In genomic region chr17:59954856-59955255, GRCh38 we compare ENCODE assay signal across 18 cellular contexts. TPM values are rescaled to one million over a fixed set of nuclear protein-coding genes. Genes with fewer than 3 reads are reported as not detected.
A peak's percentile ranks its signal among the peaks of the same experiment; 100 is the strongest.
DNase-seq lines count a peak whose midpoint lies in the region; ATAC-seq, FAIRE-seq and TF ChIP-seq lines count a peak whose summit lies in the region.
"Had no signal": no experiment of that assay in that cellular context is flagged by ENCODE, and none has a peak within 500 bp of the region (broad histone marks: within the 10 kb centered on the region; RNA-seq: fewer than 3 reads in every experiment).

No MANE protein-coding gene starts in this region.

- in situ Hi-C loops in K562 (cut with MboI), result loop anchor here (5.0 kb wide), 1 partner anchor 82 kb away; no protein-coding TSS in a partner anchor

- no peak overlapping the region for H2AFZ ChIP-seq in K562 (ENCODE audit: low read depth, low read length)
- H2AFZ ChIP-seq: GM23338 had no signal

- no peak for TF ChIP-seq EP300 in K562 (IDR thresholded peaks at IDR 0.05; ENCODE audit: low read length)

- H3K4me3 ChIP-seq in K562, result no peak overlapping the region
- H3K4me3 ChIP-seq: GM23338 had no signal

- no peaks in the 10 kb centered on the region; a peak in 1 of 5 replicates for H3K4me1 ChIP-seq in K562 (replicated peaks in 1 of 2; ENCODE audit: control insufficient read depth in 2 of 2, insufficient read depth in 2 of 2, low read length in 2 of 2)
- H3K4me1 ChIP-seq: Caco-2 had no signal

- no peaks in the 10 kb centered on the region for H3K27me3 Mint-ChIP-seq in activated naive CD8-positive, alpha-beta T cell
- no peaks in the 10 kb centered on the region for H3K27me3 Mint-ChIP-seq in activated naive CD8-positive, alpha-beta T cell treated with anti-CD3 and anti-CD28 coated beads, Interleukin-2, amount 50 U/mL, for 24 hours
- H3K27me3 Mint-ChIP-seq: CD4-positive, alpha-beta T cell had no signal

- peak overlapping the region; percentile 41 for H3K27ac Mint-ChIP-seq in activated naive CD8-positive, alpha-beta T cell
- no peak overlapping the region for H3K27ac Mint-ChIP-seq in activated naive CD8-positive, alpha-beta T cell treated with anti-CD3 and anti-CD28 coated beads, Interleukin-2, amount 50 U/mL, for 24 hours
- H3K27ac Mint-ChIP-seq: CD4-positive, alpha-beta T cell; GM23338; HFFc6 had no signal

- intact Hi-C loops in K562 (cut with micrococcal nuclease), result no loop called here

- H3K79me2 ChIP-seq in K562 (ENCODE audit: control insufficient read depth, insufficient read depth, low read length), result no peaks in the 10 kb centered on the region

- TF ChIP-seq RAD21 in K562 (CRISPR knock-in tag; conservative IDR thresholded peaks at IDR 0.05 in 1 of 2, IDR thresholded peaks at IDR 0.05 in 1 of 2), result no peak

- H3K36me3 Mint-ChIP-seq in activated naive CD8-positive, alpha-beta T cell, result peaks cover 11% of the 10 kb centered on the region
- peaks cover 38% of the 10 kb centered on the region for H3K36me3 Mint-ChIP-seq in activated naive CD8-positive, alpha-beta T cell treated with anti-CD3 and anti-CD28 coated beads, Interleukin-2, amount 50 U/mL, for 24 hours (ENCODE audit: low read depth)

- POLR2A ChIA-PET in K562 (lab: Yijun Ruan, JAX), result interaction anchor here (1.2 kb wide), 1 partner anchor 10 kb away, joined by 6 read pairs; the partner anchor contains the start of gene RNFT1

- no peak for TF ChIP-seq POLR2A in K562 (conservative IDR thresholded peaks at IDR 0.05)

- TF ChIP-seq CTCF in K562 (IDR thresholded peaks at IDR 0.05 in 2 of 3, conservative IDR thresholded peaks at IDR 0.05 in 1 of 3; ENCODE audit: insufficient read depth in 2 of 3, low read depth in 1 of 3, low read length in 3 of 3), result no peak

- CTCF ChIA-PET in K562 (lab: Yijun Ruan, JAX; ENCODE audit: low intra/inter-chr PET ratio), result no interaction called here

- no peak overlapping the region for H3K4me2 ChIP-seq in K562 (ENCODE audit: insufficient read depth, low read length)
- H3K4me2 ChIP-seq: GM23338 had no signal

- H3K9ac ChIP-seq in K562 (ENCODE audit: insufficient read depth in 1 of 2, low read depth in 2 of 2, low read length in 2 of 2), result no peak overlapping the region

- BruUV-seq in K562 (replicated peaks; lab: Mats Ljungman, UMichigan), result no TSS peak

- H3K27ac ChIP-seq in K562 (ENCODE audit: extremely low read depth, low read depth, low read length), result no peak overlapping the region
- H3K27ac ChIP-seq: C4-2B had no signal

- no peaks in the 10 kb centered on the region for H3K9me1 ChIP-seq in K562 (ENCODE audit: control insufficient read depth, insufficient read depth, low read length)

- FAIRE-seq in HTR-8/SVneo (lab: Jason Lieb, UNC) (peak; percentile 23), K562 (lab: Jason Lieb, UNC) (no peak)
- FAIRE-seq: D721Med, GM19239 had no signal

- H3K36me3 ChIP-seq in K562 (ENCODE audit: control insufficient read depth, insufficient read depth, low read length), result peaks cover 46% of the 10 kb centered on the region; the same call in 1 of the 3 replicates

- WGBS in K562 (ENCODE audit: insufficient coverage, low coverage, missing lambda C conversion rate), result 45% methylated on average over 3 of the region's 3 CpGs

- H3K9me3 ChIP-seq in K562 (replicated peaks; ENCODE audit: control insufficient read depth, insufficient read depth, low read depth, low read length), result no peaks in the 10 kb centered on the region
- H3K9me3 ChIP-seq: Caco-2 had no signal

- H3K9me3 Mint-ChIP-seq in activated naive CD8-positive, alpha-beta T cell (ENCODE audit: low read depth), result no peaks in the 10 kb centered on the region
- H3K9me3 Mint-ChIP-seq in activated naive CD8-positive, alpha-beta T cell treated with anti-CD3 and anti-CD28 coated beads, Interleukin-2, amount 50 U/mL, for 24 hours, result no peaks in the 10 kb centered on the region
- H3K9me3 Mint-ChIP-seq: CD4-positive, alpha-beta T cell; GM23338; HFFc6 had no signal

- H3K4me1 Mint-ChIP-seq in activated naive CD8-positive, alpha-beta T cell (ENCODE audit: low read depth), result peaks cover 9% of the 10 kb centered on the region
- peaks cover 7% of the 10 kb centered on the region for H3K4me1 Mint-ChIP-seq in activated naive CD8-positive, alpha-beta T cell treated with anti-CD3 and anti-CD28 coated beads, Interleukin-2, amount 50 U/mL, for 24 hours
- H3K4me1 Mint-ChIP-seq: GM23338 had no signal

- H3K4me3 Mint-ChIP-seq in activated naive CD8-positive, alpha-beta T cell, result no peak overlapping the region
- no peak overlapping the region for H3K4me3 Mint-ChIP-seq in activated naive CD8-positive, alpha-beta T cell treated with anti-CD3 and anti-CD28 coated beads, Interleukin-2, amount 50 U/mL, for 24 hours
- H3K4me3 Mint-ChIP-seq: CD4-positive, alpha-beta T cell; GM23338; HFFc6 had no signal

- H3K27me3 ChIP-seq in K562 (ENCODE audit: control insufficient read depth in 2 of 2, insufficient read depth in 2 of 2, low read length in 2 of 2), result no peaks in the 10 kb centered on the region

- ATAC-seq in activated naive CD8-positive, alpha-beta T cell treated with anti-CD3 and anti-CD28 coated beads, Interleukin-2, amount 50 U/mL, for 24 hours, result no peak
- ATAC-seq in K562 (no peak), HG03097 (IDR thresholded peaks at IDR 0.05; ENCODE audit: low FRiP score, unreplicated experiment) (no peak)
- ATAC-seq: GM23338 had no signal

- no peaks in the 10 kb centered on the region for H4K20me1 ChIP-seq in K562 (replicated peaks; ENCODE audit: control insufficient read depth, insufficient read depth, low read length)

- DNase-seq in activated naive CD8-positive, alpha-beta T cell treated with anti-CD3 and anti-CD28 coated beads, Interleukin-2, amount 50 U/mL, for 24 hours, result no peak
- no peak for DNase-seq in HTR-8/SVneo (ENCODE audit: insufficient read length, low spot score)
- no peak for DNase-seq in K562 (ENCODE audit: extremely low read depth in 1 of 4, low spot score in 3 of 4)
- no peak for DNase-seq in UCSD-AML1 (lab: John Stamatoyannopoulos, UW; ENCODE audit: unreplicated experiment)
- DNase-seq: ACHN; Caco-2; CD4-positive, alpha-beta T cell; DMS153; DMS79; GF-D8; HCEC 1CT; HFFc6 had no signal

TF ChIP-seq in K562, 482 proteins besides CTCF, POLR2A, EP300 and RAD21:
- TF ChIP-seq SIN3B (IDR thresholded peaks at IDR 0.05; ENCODE audit: low read depth) (no peak), ZBTB11 (CRISPR knock-in tag; IDR thresholded peaks at IDR 0.05) (peak in 1 of 3 experiments; percentile 68; a peak in 1 of 6 replicates), EWSR1 (IDR thresholded peaks at IDR 0.05; ENCODE audit: borderline replicate concordance, low read depth, partially characterized antibody) (peak; percentile 62)
TF ChIP-seq in K562: peak in this region for 2.

RNA-seq across cellular contexts. Expression of gene RNFT1, which starts 9.7 kb away (rescaled TPM):
- 41.6 and 43.5 TPM in 2 replicates for total RNA-seq in K562 (2011; cell fraction: chromatin; rRNA removed; ENCODE audit: low replicate concordance)
- total RNA-seq in K562 (2011; cell fraction: nucleolus; rRNA removed), result 18.3 and 19.2 TPM in 2 replicates
- total RNA-seq in K562 (2011; cell fraction: nucleoplasm; rRNA removed), result 32.2 and 48.0 TPM in 2 replicates
- total RNA-seq in K562 (2014; rRNA removed), result 15.3 and 15.8 TPM in 2 replicates
- 26.3 and 28.3 TPM in 2 replicates for total RNA-seq in K562 (2014; rRNA removed; fragmentation: Illumina TruSeq; extraction: Trizol)
- 17.6 and 18.3 TPM in 2 replicates for total RNA-seq in K562 (2015; rRNA removed; fragmentation: Illumina TruSeq; extraction: Trizol)
- total RNA-seq in K562 (2021), result 18.5 and 22.0 TPM in 2 replicates
- polyA plus RNA-seq in K562 (2011; rRNA removed), result 27.3 and 34.8 TPM in 2 replicates
- polyA plus RNA-seq in K562 (2011; cell fraction: cytosol; rRNA removed), result 10.8 and 16.8 TPM in 2 replicates
- polyA plus RNA-seq in K562 (2011; cell fraction: nucleus; rRNA removed), result 25.6 and 33.0 TPM in 2 replicates
- polyA plus RNA-seq in K562 (2012), result 22.1 and 23.3 TPM in 2 replicates
- polyA plus RNA-seq in K562 (2014; fragmentation: Illumina TruSeq; extraction: Trizol), result 21.3 and 23.5 TPM in 2 replicates
- polyA plus RNA-seq in K562 (2014; fragmentation: Nextera tagmentation; extraction: Ambion mirVana), result 10 to 100 TPM; 58.5 to 61.3 TPM
- 16.7 and 20.6 TPM in 2 replicates for polyA plus RNA-seq in K562 (2014; rRNA removed)
- 20.0 and 24.6 TPM in 2 replicates for polyA minus RNA-seq in K562 (2011; rRNA and poly(A)+ RNA removed)
- 9.3 and 12.2 TPM in 2 replicates for polyA minus RNA-seq in K562 (2011; cell fraction: cytosol; rRNA and poly(A)+ RNA removed)
- polyA minus RNA-seq in K562 (2011; cell fraction: nucleus; rRNA and poly(A)+ RNA removed), result 9.6 and 11.6 TPM in 2 replicates
